Comparison of ENCODE assay signal across 1 cellular context in the genomic region with DNA sequence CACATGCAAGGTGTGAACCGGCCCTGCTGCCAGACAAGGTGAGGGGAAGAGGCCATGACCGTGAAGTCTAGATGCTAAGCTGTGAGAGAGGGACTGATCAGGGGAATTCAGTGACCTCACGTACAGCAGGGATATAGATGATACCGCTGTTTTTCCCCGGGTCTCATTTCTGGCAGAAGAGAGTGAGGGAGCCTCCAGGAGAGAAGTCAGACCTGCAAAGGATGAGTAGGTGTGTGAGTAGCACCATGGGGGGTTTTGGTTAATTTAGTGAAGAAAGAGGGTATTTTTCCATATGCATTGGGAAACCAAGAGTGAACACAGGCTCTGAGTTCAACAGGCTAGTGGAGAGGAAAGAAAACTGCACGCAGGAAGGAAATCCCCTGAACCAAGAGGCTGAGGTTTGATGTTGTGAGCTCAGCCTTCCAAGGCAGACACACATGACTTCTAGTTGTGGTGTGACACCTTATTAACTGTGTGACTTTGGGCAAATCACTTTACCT.
TF ChIP-seq lines count a peak whose summit lies in the region.

No MANE protein-coding gene starts in this region.

TF ChIP-seq in H1, 55 proteins besides CTCF, POLR2A, EP300 and RAD21 (continued from another document):
- TF ChIP-seq, protein P1, sequence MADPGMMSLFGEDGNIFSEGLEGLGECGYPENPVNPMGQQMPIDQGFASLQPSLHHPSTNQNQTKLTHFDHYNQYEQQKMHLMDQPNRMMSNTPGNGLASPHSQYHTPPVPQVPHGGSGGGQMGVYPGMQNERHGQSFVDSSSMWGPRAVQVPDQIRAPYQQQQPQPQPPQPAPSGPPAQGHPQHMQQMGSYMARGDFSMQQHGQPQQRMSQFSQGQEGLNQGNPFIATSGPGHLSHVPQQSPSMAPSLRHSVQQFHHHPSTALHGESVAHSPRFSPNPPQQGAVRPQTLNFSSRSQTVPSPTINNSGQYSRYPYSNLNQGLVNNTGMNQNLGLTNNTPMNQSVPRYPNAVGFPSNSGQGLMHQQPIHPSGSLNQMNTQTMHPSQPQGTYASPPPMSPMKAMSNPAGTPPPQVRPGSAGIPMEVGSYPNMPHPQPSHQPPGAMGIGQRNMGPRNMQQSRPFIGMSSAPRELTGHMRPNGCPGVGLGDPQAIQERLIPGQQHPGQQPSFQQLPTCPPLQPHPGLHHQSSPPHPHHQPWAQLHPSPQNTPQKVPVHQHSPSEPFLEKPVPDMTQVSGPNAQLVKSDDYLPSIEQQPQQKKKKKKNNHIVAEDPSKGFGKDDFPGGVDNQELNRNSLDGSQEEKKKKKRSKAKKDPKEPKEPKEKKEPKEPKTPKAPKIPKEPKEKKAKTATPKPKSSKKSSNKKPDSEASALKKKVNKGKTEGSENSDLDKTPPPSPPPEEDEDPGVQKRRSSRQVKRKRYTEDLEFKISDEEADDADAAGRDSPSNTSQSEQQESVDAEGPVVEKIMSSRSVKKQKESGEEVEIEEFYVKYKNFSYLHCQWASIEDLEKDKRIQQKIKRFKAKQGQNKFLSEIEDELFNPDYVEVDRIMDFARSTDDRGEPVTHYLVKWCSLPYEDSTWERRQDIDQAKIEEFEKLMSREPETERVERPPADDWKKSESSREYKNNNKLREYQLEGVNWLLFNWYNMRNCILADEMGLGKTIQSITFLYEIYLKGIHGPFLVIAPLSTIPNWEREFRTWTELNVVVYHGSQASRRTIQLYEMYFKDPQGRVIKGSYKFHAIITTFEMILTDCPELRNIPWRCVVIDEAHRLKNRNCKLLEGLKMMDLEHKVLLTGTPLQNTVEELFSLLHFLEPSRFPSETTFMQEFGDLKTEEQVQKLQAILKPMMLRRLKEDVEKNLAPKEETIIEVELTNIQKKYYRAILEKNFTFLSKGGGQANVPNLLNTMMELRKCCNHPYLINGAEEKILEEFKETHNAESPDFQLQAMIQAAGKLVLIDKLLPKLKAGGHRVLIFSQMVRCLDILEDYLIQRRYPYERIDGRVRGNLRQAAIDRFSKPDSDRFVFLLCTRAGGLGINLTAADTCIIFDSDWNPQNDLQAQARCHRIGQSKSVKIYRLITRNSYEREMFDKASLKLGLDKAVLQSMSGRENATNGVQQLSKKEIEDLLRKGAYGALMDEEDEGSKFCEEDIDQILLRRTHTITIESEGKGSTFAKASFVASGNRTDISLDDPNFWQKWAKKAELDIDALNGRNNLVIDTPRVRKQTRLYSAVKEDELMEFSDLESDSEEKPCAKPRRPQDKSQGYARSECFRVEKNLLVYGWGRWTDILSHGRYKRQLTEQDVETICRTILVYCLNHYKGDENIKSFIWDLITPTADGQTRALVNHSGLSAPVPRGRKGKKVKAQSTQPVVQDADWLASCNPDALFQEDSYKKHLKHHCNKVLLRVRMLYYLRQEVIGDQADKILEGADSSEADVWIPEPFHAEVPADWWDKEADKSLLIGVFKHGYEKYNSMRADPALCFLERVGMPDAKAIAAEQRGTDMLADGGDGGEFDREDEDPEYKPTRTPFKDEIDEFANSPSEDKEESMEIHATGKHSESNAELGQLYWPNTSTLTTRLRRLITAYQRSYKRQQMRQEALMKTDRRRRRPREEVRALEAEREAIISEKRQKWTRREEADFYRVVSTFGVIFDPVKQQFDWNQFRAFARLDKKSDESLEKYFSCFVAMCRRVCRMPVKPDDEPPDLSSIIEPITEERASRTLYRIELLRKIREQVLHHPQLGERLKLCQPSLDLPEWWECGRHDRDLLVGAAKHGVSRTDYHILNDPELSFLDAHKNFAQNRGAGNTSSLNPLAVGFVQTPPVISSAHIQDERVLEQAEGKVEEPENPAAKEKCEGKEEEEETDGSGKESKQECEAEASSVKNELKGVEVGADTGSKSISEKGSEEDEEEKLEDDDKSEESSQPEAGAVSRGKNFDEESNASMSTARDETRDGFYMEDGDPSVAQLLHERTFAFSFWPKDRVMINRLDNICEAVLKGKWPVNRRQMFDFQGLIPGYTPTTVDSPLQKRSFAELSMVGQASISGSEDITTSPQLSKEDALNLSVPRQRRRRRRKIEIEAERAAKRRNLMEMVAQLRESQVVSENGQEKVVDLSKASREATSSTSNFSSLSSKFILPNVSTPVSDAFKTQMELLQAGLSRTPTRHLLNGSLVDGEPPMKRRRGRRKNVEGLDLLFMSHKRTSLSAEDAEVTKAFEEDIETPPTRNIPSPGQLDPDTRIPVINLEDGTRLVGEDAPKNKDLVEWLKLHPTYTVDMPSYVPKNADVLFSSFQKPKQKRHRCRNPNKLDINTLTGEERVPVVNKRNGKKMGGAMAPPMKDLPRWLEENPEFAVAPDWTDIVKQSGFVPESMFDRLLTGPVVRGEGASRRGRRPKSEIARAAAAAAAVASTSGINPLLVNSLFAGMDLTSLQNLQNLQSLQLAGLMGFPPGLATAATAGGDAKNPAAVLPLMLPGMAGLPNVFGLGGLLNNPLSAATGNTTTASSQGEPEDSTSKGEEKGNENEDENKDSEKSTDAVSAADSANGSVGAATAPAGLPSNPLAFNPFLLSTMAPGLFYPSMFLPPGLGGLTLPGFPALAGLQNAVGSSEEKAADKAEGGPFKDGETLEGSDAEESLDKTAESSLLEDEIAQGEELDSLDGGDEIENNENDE (IDR thresholded peaks at IDR 0.05; ENCODE audit: insufficient replicate concordance, low read length) = no peak
- TF ChIP-seq SIRT6 (IDR thresholded peaks at IDR 0.05; ENCODE audit: low read length) (no peak), ZNF274 (IDR thresholded peaks at IDR 0.05; ENCODE audit: borderline replicate concordance, extremely low read depth, low read length) (no peak), HDAC6 (IDR thresholded peaks at IDR 0.05; ENCODE audit: low read depth, low read length) (no peak), TEAD4 (IDR thresholded peaks at IDR 0.05; ENCODE audit: low read depth, low read length) (no peak), KDM4A (IDR thresholded peaks at IDR 0.05; ENCODE audit: low read depth, low read length, severe bottlenecking) (no peak), CBX8 (IDR thresholded peaks at IDR 0.05; ENCODE audit: borderline replicate concordance, low read depth, low read length) (no peak), KDM1A (IDR thresholded peaks at IDR 0.05; ENCODE audit: borderline replicate concordance, low read length) (no peak), TAF1 (IDR thresholded peaks at IDR 0.05; ENCODE audit: low read depth, low read length) (no peak), GABPA (IDR thresholded peaks at IDR 0.05; ENCODE audit: borderline replicate concordance, insufficient read depth, low read length) (no peak), SP4 (IDR thresholded peaks at IDR 0.05; ENCODE audit: low read length) (no peak), FOSL1 (IDR thresholded peaks at IDR 0.05; ENCODE audit: insufficient read depth, low read depth, low read length) (no peak), SP2 (IDR thresholded peaks at IDR 0.05; ENCODE audit: low read length) (no peak), TCF12 (IDR thresholded peaks at IDR 0.05; ENCODE audit: low read depth, low read length) (no peak)
